ENCODE assay signal across 8 cellular contexts in the genomic region with DNA sequence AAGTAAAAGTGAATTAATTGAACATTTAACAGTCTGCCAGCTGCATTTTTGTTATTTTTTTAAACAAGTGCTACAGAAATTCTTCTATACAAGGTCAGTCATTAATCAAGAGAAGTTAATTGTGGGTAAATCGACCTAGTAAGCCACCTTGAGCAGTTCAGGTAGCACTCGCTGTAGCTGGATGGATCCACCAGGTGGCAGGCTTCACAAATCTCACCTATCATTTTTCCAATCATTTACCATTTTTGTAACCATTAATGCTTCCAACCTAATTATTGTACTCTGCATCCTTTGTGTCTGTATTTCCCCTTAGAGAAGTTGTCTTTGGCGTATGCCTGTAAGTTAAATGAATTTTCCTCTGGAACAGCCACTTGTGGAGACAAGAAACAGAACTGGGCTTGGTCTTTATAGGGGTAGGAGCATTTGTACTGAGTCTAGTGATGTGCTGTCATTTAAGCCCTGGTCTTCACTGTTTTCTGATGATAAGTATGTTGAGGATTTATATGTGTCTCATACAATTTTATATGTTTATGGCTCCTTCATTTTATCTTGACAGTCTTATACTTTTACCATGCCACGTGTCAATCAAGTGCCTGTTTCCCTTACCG. TPM values are rescaled to one million over a fixed set of nuclear protein-coding genes. Genes with fewer than 3 reads are reported as not detected.
DNase-seq lines count a peak whose midpoint lies in the region; ATAC-seq, FAIRE-seq and TF ChIP-seq lines count a peak whose summit lies in the region.

No MANE protein-coding gene starts in this region.

- no peak overlapping the region for H3K4me3 Mint-ChIP-seq in activated CD4-positive, alpha-beta memory T cell treated with anti-CD3 and anti-CD28 coated beads, Interleukin-2, amount 10 ng/mL, durations not matched to agents 7 days and 5 days

- peaks cover 54% of the 10 kb centered on the region for H3K4me1 Mint-ChIP-seq in activated CD4-positive, alpha-beta memory T cell treated with anti-CD3 and anti-CD28 coated beads, Interleukin-2, amount 10 ng/mL, durations not matched to agents 7 days and 5 days

- 41% methylated on average over 5 of the region's 5 CpGs for WGBS in pancreas, 2 donors

- H3K4me1 ChIP-seq in pancreas, result peaks cover 0 to 5% (median 5%) of the 10 kb centered on the region in 3 donors

- no peaks in the 10 kb centered on the region for H3K27me3 Mint-ChIP-seq in activated CD4-positive, alpha-beta memory T cell treated with anti-CD3 and anti-CD28 coated beads, Interleukin-2, amount 10 ng/mL, durations not matched to agents 7 days and 5 days

- H3K9me3 Mint-ChIP-seq in activated CD4-positive, alpha-beta memory T cell treated with anti-CD3 and anti-CD28 coated beads, Interleukin-2, amount 10 ng/mL, durations not matched to agents 7 days and 5 days, result no peaks in the 10 kb centered on the region

- H3K27ac ChIP-seq in epithelial cell of prostate (peak overlapping the region; percentile 7), pancreas (no peak overlapping the region)

- no peaks in the 10 kb centered on the region for H3K27me3 ChIP-seq in pancreas

- no peaks in the 10 kb centered on the region for H3K9me3 ChIP-seq in pancreas

- TF ChIP-seq CTCF in pancreas (IDR thresholded peaks at IDR 0.05), result peak; percentile 54 to 73 (median 66)

- peak; percentile 62 for DNase-seq in DMS53 (lab: John Stamatoyannopoulos, UW)
- peak; percentile 63 for DNase-seq in NAMALWA (ENCODE audit: low spot score)
- peak; percentile 61 for DNase-seq in activated CD4-positive, alpha-beta memory T cell treated with anti-CD3 and anti-CD28 coated beads, Interleukin-2, amount 10 ng/mL, durations not matched to agents 7 days and 5 days
- DNase-seq in epithelial cell of prostate (ENCODE audit: low read depth, low spot score), result no peak
- peak in 1 of 6 donors; percentile 41 for DNase-seq in pancreas

- no peak for FAIRE-seq in pancreas (lab: Jason Lieb, UNC)

- CTCF ChIA-PET in activated CD4-positive, alpha-beta memory T cell treated with anti-CD3 and anti-CD28 coated beads, Interleukin-2, amount 10 ng/mL, durations not matched to agents 7 days and 5 days (lab: Charles Lee), result interaction anchor here (1.4 to 17.8 kb wide), 7 partner anchors 9 to 90 kb away, joined by 3 to 519 read pairs (median 6); no protein-coding TSS in a partner anchor

- POLR2A ChIA-PET in activated CD4-positive, alpha-beta memory T cell treated with anti-CD3 and anti-CD28 coated beads, Interleukin-2, amount 10 ng/mL, durations not matched to agents 7 days and 5 days (lab: Charles Lee), result interaction anchor here (1.2 to 15.4 kb wide), 4 partner anchors 9 to 1059 kb away, joined by 5 to 863 read pairs (median 7); partner anchors contain the start of gene PIK3R1

- peaks cover 32% of the 10 kb centered on the region for H3K36me3 Mint-ChIP-seq in activated CD4-positive, alpha-beta memory T cell treated with anti-CD3 and anti-CD28 coated beads, Interleukin-2, amount 10 ng/mL, durations not matched to agents 7 days and 5 days (ENCODE audit: low read depth)

- H3K36me3 ChIP-seq in pancreas, result peaks cover 0 to 21% (median 0%) of the 10 kb centered on the region in 3 donors

- ATAC-seq in GM21381 (IDR thresholded peaks at IDR 0.05; ENCODE audit: unreplicated experiment) (peak; percentile 79), pancreas (peak; percentile 70 to 86 (median 80)), HG03108 (IDR thresholded peaks at IDR 0.05; ENCODE audit: unreplicated experiment) (no peak), HG03457 (IDR thresholded peaks at IDR 0.05; ENCODE audit: unreplicated experiment) (no peak)

- H3K27ac Mint-ChIP-seq in activated CD4-positive, alpha-beta memory T cell treated with anti-CD3 and anti-CD28 coated beads, Interleukin-2, amount 10 ng/mL, durations not matched to agents 7 days and 5 days, result peak overlapping the region; percentile 17

- H3K4me3 ChIP-seq in pancreas, result no peak overlapping the region

- intact Hi-C loops in pancreas (cut with DNase I), result loop anchor here in 1 of 3 donors (10.0 kb wide), 1 partner anchor 48 kb away; no protein-coding TSS in a partner anchor

RNA-seq across cellular contexts. Expression of gene CD180, which starts 39.5 kb away (rescaled TPM):
- under 1 TPM; 0.75 to 0.88 TPM for total RNA-seq in activated CD4-positive, alpha-beta memory T cell treated with anti-CD3 and anti-CD28 coated beads, Interleukin-2, amount 10 ng/mL, durations not matched to agents 7 days and 5 days
- total RNA-seq in pancreas, result 1 to 10 TPM in 2 of 6 donors, under 1 TPM in 4; 0.04 to 2.9 (median 0.27) TPM
- under 1 TPM; 0.05 to 0.08 TPM for polyA plus RNA-seq in pancreas

Comparison
In these comparisons a context has a peak if more than half of its experiments do, and no peak if none do; other contexts are left out.
1. ATAC-seq: peak in GM21381 (single experiment) and pancreas (4 of 4); none in HG03108 (single experiment) and HG03457 (single experiment).